Comparison of ENCODE assay signal across 1 cellular context in genomic region chr1:112672842-112673241, GRCh38.
A peak's percentile ranks its signal among the peaks of the same experiment; 100 is the strongest.
TF ChIP-seq lines count a peak whose summit lies in the region.

No MANE protein-coding gene starts in this region.

TF ChIP-seq in endothelial cell of umbilical vein, 7 proteins besides CTCF, POLR2A, EP300 and RAD21:
- TF ChIP-seq POLR2AphosphoS5 (IDR thresholded peaks at IDR 0.05; ENCODE audit: insufficient read depth, low read depth, low read length) (peak; percentile 11), MAX (IDR thresholded peaks at IDR 0.05; ENCODE audit: insufficient read depth, insufficient read length) (no peak)
